Comparison of ENCODE assay signal across 18 cellular contexts in the genomic region with DNA sequence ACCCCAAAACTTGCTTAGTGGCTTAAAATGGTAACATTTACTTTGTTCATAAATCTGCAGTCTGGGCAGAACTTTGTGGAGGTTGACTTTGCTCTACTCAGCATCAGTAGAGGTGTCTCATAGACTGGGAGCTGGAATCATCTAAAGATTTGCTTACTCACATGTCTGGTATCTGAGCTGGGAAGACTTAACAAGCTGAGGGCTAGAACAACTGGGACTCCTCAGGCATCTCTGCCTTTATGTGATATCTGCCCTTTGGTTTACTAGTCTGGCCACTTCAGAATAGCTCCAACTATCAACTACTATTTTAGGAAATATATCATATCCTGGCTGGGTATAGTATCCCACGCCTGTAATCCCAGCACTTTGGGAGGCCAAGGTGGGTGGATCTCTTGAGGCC.
A peak's percentile ranks its signal among the peaks of the same experiment; 100 is the strongest.
DNase-seq lines count a peak whose midpoint lies in the region; FAIRE-seq and TF ChIP-seq lines count a peak whose summit lies in the region.
"Had no signal": no experiment of that assay in that cellular context is flagged by ENCODE, and none has a peak within 500 bp of the region (broad histone marks: within the 10 kb centered on the region; RNA-seq: fewer than 3 reads in every experiment).

No MANE protein-coding gene starts in this region.

- no peaks in the 10 kb centered on the region for H3K4me1 ChIP-seq in vagina

- DNase-seq in A172 (ENCODE audit: low spot score) (peak; percentile 10), HFFc6 (peak; percentile 28), astrocyte of the spinal cord (ENCODE audit: low read depth, low spot score) (peak; percentile 6), kidney glomerular epithelial cell (lab: John Stamatoyannopoulos, UW) (peak; percentile 2), SHP77 treated with DMSO at 0.1 percent for 48 hours (lab: John Stamatoyannopoulos, UW) (no peak), H54 (ENCODE audit: insufficient read length, low spot score) (no peak), vagina (ENCODE audit: extremely low spot score in 2 of 2) (no peak)
- no peak for DNase-seq in stimulated activated CD4-positive, alpha-beta T cell treated with anti-CD3 and anti-CD28 coated beads, Interleukin-12 subunit alpha, Interleukin-12 subunit beta, amount 100 ng/mL, for 4 hours
- DNase-seq: 8988T; AML-193; Calu3; DMS79; GF-D8; NCI-H345; NCI-H69; NK-92 treated with Interleukin-12 subunit alpha and Interleukin-12 subunit beta, amount 100 ng/mL, for 24 hours had no signal

- intact Hi-C loops in vagina (cut with DNase I): no loop called here

- in situ Hi-C loops in astrocyte of the spinal cord (cut with HindIII; ENCODE audit: low sequenced_read_pairs): no loop called here

- H3K4me3 ChIP-seq in astrocyte of the spinal cord (ENCODE audit: low read depth, low read length) (no peak overlapping the region), vagina (no peak overlapping the region)

- no peaks in the 10 kb centered on the region for H3K4me1 Mint-ChIP-seq in HFFc6 (ENCODE audit: low read depth)

- no peaks in the 10 kb centered on the region for H3K9me3 Mint-ChIP-seq in HFFc6

- TF ChIP-seq POLR2A in H54 (IDR thresholded peaks at IDR 0.05; ENCODE audit: low read depth, low read length) (no peak), vagina (IDR thresholded peaks at IDR 0.05) (no peak)

- no peaks in the 10 kb centered on the region for H3K36me3 Mint-ChIP-seq in HFFc6 (ENCODE audit: low read depth)
- H3K36me3 Mint-ChIP-seq: IgD-negative memory B cell had no signal

- no peak for TF ChIP-seq CTCF in HFFc6 (IDR thresholded peaks at IDR 0.05)
- no peak for TF ChIP-seq CTCF in astrocyte of the spinal cord (IDR thresholded peaks at IDR 0.05; ENCODE audit: low read depth, low read length)
- TF ChIP-seq CTCF in vagina (IDR thresholded peaks at IDR 0.05): no peak

- FAIRE-seq in H54 (lab: Jason Lieb, UNC): no peak
- FAIRE-seq: H1 had no signal

- H3K4me3 Mint-ChIP-seq in HFFc6: no peak overlapping the region
- H3K4me3 Mint-ChIP-seq: IgD-negative memory B cell had no signal

- H3K27ac ChIP-seq in vagina: no peak overlapping the region

- no peak overlapping the region for H3K27ac Mint-ChIP-seq in HFFc6
- H3K27ac Mint-ChIP-seq: IgD-negative memory B cell had no signal

- H3K27me3 Mint-ChIP-seq in HFFc6 (ENCODE audit: insufficient read depth): peaks cover 3% of the 10 kb centered on the region; the same call in 1 of the 2 replicates

- H3K27me3 ChIP-seq in vagina: no peaks in the 10 kb centered on the region

- no peaks in the 10 kb centered on the region for H3K9me3 ChIP-seq in vagina

- no peaks in the 10 kb centered on the region for H3K36me3 ChIP-seq in vagina

Comparison
In these comparisons a context has a peak if more than half of its experiments do, and no peak if none do; other contexts are left out.
1. DNase-seq: peak in A172 (single experiment), HFFc6 (single experiment), astrocyte of the spinal cord (single experiment) and kidney glomerular epithelial cell (single experiment); none in SHP77 treated with DMSO at 0.1 percent for 48 hours (single experiment), H54 (single experiment), stimulated activated CD4-positive, alpha-beta T cell treated with anti-CD3 and anti-CD28 coated beads, Interleukin-12 subunit alpha, Interleukin-12 subunit beta, amount 100 ng/mL, for 4 hours (single experiment) and vagina (0 of 2).